In genomic region chr5:1724822-1725602, GRCh38 we compare ENCODE assay signal across 11 cellular contexts.
A peak's percentile ranks its signal among the peaks of the same experiment; 100 is the strongest.
DNase-seq lines count a peak whose midpoint lies in the region; ATAC-seq, FAIRE-seq and TF ChIP-seq lines count a peak whose summit lies in the region.
"Had no signal": no experiment of that assay in that cellular context is flagged by ENCODE, and none has a peak within 500 bp of the region (broad histone marks: within the 10 kb centered on the region; RNA-seq: fewer than 3 reads in every experiment).

No MANE protein-coding gene starts in this region.

- CTCF ChIA-PET in activated naive CD4-positive, alpha-beta T cell treated with anti-CD3 and anti-CD28 coated beads for 36 hours (lab: Charles Lee), result no interaction called here

- no peaks in the 10 kb centered on the region for H3K79me2 ChIP-seq in keratinocyte (ENCODE audit: control insufficient read depth, insufficient read depth, low read length)

- intact Hi-C loops in activated naive CD4-positive, alpha-beta T cell treated with anti-CD3 and anti-CD28 coated beads for 36 hours (cut with micrococcal nuclease), result no loop called here
- intact Hi-C loops in testis (cut with DNase I; ENCODE audit: low total_unique reads), result no loop called here

- H3K36me3 ChIP-seq in keratinocyte (ENCODE audit: control insufficient read depth in 2 of 2, extremely low read depth in 1 of 2, insufficient read depth in 2 of 2, low read length in 2 of 2) (no peaks in the 10 kb centered on the region), testis (ENCODE audit: low read depth, missing control alignments) (no peaks in the 10 kb centered on the region), tibial nerve (no peaks in the 10 kb centered on the region)
- H3K36me3 ChIP-seq: BLaER1 had no signal

- TF ChIP-seq CTCF in keratinocyte (optimal IDR thresholded peaks at IDR 0.05 in 1 of 3, IDR thresholded peaks at IDR 0.05 in 1 of 3, conservative IDR thresholded peaks at IDR 0.05 in 1 of 3; ENCODE audit: extremely low read depth in 1 of 3, insufficient read depth in 2 of 3, low read length in 3 of 3) (no peak), testis (IDR thresholded peaks at IDR 0.05) (no peak), tibial nerve (IDR thresholded peaks at IDR 0.05) (no peak)

- H3K4me3 ChIP-seq in keratinocyte (ENCODE audit: control insufficient read depth in 2 of 3, extremely low read depth in 1 of 3, insufficient read depth in 2 of 3, low read depth in 1 of 3, low read length in 3 of 3), result peak overlapping the region in 1 of 3 experiments; percentile 2
- H3K4me3 ChIP-seq in testis, result peak overlapping the region in 1 of 2 donors; percentile 38
- no peak overlapping the region for H3K4me3 ChIP-seq in tibial nerve
- H3K4me3 ChIP-seq: BLaER1 had no signal

- peaks cover 3% of the 10 kb centered on the region for H3K9me3 Mint-ChIP-seq in activated naive CD4-positive, alpha-beta T cell treated with anti-CD3 and anti-CD28 coated beads for 36 hours
- no peaks in the 10 kb centered on the region for H3K9me3 Mint-ChIP-seq in activated naive CD8-positive, alpha-beta T cell treated with anti-CD3 and anti-CD28 coated beads, Interleukin-2, amount 50 U/mL, for 24 hours

- TF ChIP-seq EP300 in tibial nerve (IDR thresholded peaks at IDR 0.05), result no peak

- no peaks in the 10 kb centered on the region for H3K9me1 ChIP-seq in keratinocyte (ENCODE audit: control insufficient read depth, extremely low read depth, insufficient read depth, low read length)

- peaks cover 4% of the 10 kb centered on the region for H3K27me3 Mint-ChIP-seq in activated naive CD4-positive, alpha-beta T cell treated with anti-CD3 and anti-CD28 coated beads for 36 hours (ENCODE audit: low read depth)
- peaks cover 2% of the 10 kb centered on the region for H3K27me3 Mint-ChIP-seq in activated naive CD8-positive, alpha-beta T cell treated with anti-CD3 and anti-CD28 coated beads, Interleukin-2, amount 50 U/mL, for 24 hours

- H3K4me1 Mint-ChIP-seq in activated naive CD4-positive, alpha-beta T cell treated with anti-CD3 and anti-CD28 coated beads for 36 hours (ENCODE audit: low read depth), result peaks cover 8% of the 10 kb centered on the region
- H3K4me1 Mint-ChIP-seq in activated naive CD8-positive, alpha-beta T cell treated with anti-CD3 and anti-CD28 coated beads, Interleukin-2, amount 50 U/mL, for 24 hours, result no peaks in the 10 kb centered on the region

- H3K27me3 ChIP-seq in keratinocyte (ENCODE audit: control insufficient read depth, extremely low read depth, insufficient read depth, low read length), result no peaks in the 10 kb centered on the region
- no peaks in the 10 kb centered on the region for H3K27me3 ChIP-seq in testis
- H3K27me3 ChIP-seq in tibial nerve, result no peaks in the 10 kb centered on the region
- H3K27me3 ChIP-seq: BLaER1 had no signal

- no peak overlapping the region for H3K27ac Mint-ChIP-seq in activated naive CD4-positive, alpha-beta T cell treated with anti-CD3 and anti-CD28 coated beads for 36 hours
- no peak overlapping the region for H3K27ac Mint-ChIP-seq in activated naive CD8-positive, alpha-beta T cell treated with anti-CD3 and anti-CD28 coated beads, Interleukin-2, amount 50 U/mL, for 24 hours

- no peaks in the 10 kb centered on the region for H3K4me1 ChIP-seq in keratinocyte (ENCODE audit: control insufficient read depth, extremely low read depth, insufficient read depth, low read length)
- no peaks in the 10 kb centered on the region for H3K4me1 ChIP-seq in testis
- H3K4me1 ChIP-seq in tibial nerve, result no peaks in the 10 kb centered on the region

- H3K9me3 ChIP-seq in keratinocyte (ENCODE audit: control insufficient read depth, low read depth, low read length) (no peaks in the 10 kb centered on the region), testis (no peaks in the 10 kb centered on the region), tibial nerve (peaks cover 0 to 12% (median 0%) of the 10 kb centered on the region in 4 donors)

- no peak for FAIRE-seq in keratinocyte (lab: Jason Lieb, UNC)
- FAIRE-seq: TTC549 had no signal

- H3K27ac ChIP-seq in keratinocyte (ENCODE audit: control insufficient read depth, insufficient read depth, low read length), result no peak overlapping the region
- H3K27ac ChIP-seq in testis, result no peak overlapping the region
- no peak overlapping the region for H3K27ac ChIP-seq in tibial nerve
- H3K27ac ChIP-seq: BLaER1 had no signal

- 24 to 28% methylated on average over 15 to 34 of the region's 41 CpGs for WGBS in testis, 2 donors
- WGBS in tibial nerve, 2 donors, result 56 to 62% methylated on average over 27 to 41 of the region's 41 CpGs

- H3K4me2 ChIP-seq in keratinocyte (ENCODE audit: control insufficient read depth, extremely low read depth, insufficient read depth, low read depth, low read length), result peak overlapping the region; percentile 27
- H3K4me2 ChIP-seq: BLaER1 had no signal

- no peak overlapping the region for H3K9ac ChIP-seq in keratinocyte (ENCODE audit: control insufficient read depth, extremely low read depth, insufficient read depth, low read length)
- H3K9ac ChIP-seq: BLaER1 had no signal

- ATAC-seq in activated naive CD8-positive, alpha-beta T cell treated with anti-CD3 and anti-CD28 coated beads, Interleukin-2, amount 50 U/mL, for 24 hours, result peak; percentile 39
- ATAC-seq in GM19452 (IDR thresholded peaks at IDR 0.05; ENCODE audit: unreplicated experiment), result no peak

- H4K20me1 ChIP-seq in keratinocyte (ENCODE audit: control insufficient read depth, extremely low read depth, insufficient read depth, low read length), result no peaks in the 10 kb centered on the region
- H4K20me1 ChIP-seq: BLaER1 had no signal

- H3K4me3 Mint-ChIP-seq in activated naive CD4-positive, alpha-beta T cell treated with anti-CD3 and anti-CD28 coated beads for 36 hours, result peak overlapping the region; percentile 69
- peak overlapping the region; percentile 36 for H3K4me3 Mint-ChIP-seq in activated naive CD8-positive, alpha-beta T cell treated with anti-CD3 and anti-CD28 coated beads, Interleukin-2, amount 50 U/mL, for 24 hours

- H2AFZ ChIP-seq in keratinocyte (ENCODE audit: control insufficient read depth, low read length), result no peak overlapping the region

- peak; percentile 63 for DNase-seq in activated naive CD4-positive, alpha-beta T cell treated with anti-CD3 and anti-CD28 coated beads for 36 hours
- no peak for DNase-seq in activated naive CD4-positive, alpha-beta T cell treated with anti-CD3 and anti-CD28 coated beads, Interleukin-2, amount 50 U/mL, for 16 hours
- no peak for DNase-seq in activated naive CD8-positive, alpha-beta T cell treated with anti-CD3 and anti-CD28 coated beads, Interleukin-2, amount 50 U/mL, for 24 hours
- no peak for DNase-seq in keratinocyte (ENCODE audit: low read depth, low spot score)
- DNase-seq in testis, result peak; percentile 36
- no peak for DNase-seq in tibial nerve (ENCODE audit: low spot score in 2 of 2)
- no peak for DNase-seq in hypothalamus (lab: John Stamatoyannopoulos, UW)
- DNase-seq: NCI-H2081 had no signal

- no peaks in the 10 kb centered on the region for H3K36me3 Mint-ChIP-seq in activated naive CD4-positive, alpha-beta T cell treated with anti-CD3 and anti-CD28 coated beads for 36 hours (ENCODE audit: low read depth)
- no peaks in the 10 kb centered on the region for H3K36me3 Mint-ChIP-seq in activated naive CD8-positive, alpha-beta T cell treated with anti-CD3 and anti-CD28 coated beads, Interleukin-2, amount 50 U/mL, for 24 hours (ENCODE audit: low read depth)

- dilution Hi-C loops in keratinocyte (cut with MboI; ENCODE audit: extremely low pct_ligation_motif_present, low sequenced_read_pairs), result no loop called here

- TF ChIP-seq POLR2A in testis (IDR thresholded peaks at IDR 0.05) (no peak), tibial nerve (IDR thresholded peaks at IDR 0.05) (no peak)

Comparison
In these comparisons a context has a peak if more than half of its experiments do, and no peak if none do; other contexts are left out.
1. DNase-seq: peak in activated naive CD4-positive, alpha-beta T cell treated with anti-CD3 and anti-CD28 coated beads for 36 hours (single experiment) and testis (single experiment); none in activated naive CD4-positive, alpha-beta T cell treated with anti-CD3 and anti-CD28 coated beads, Interleukin-2, amount 50 U/mL, for 16 hours (single experiment), activated naive CD8-positive, alpha-beta T cell treated with anti-CD3 and anti-CD28 coated beads, Interleukin-2, amount 50 U/mL, for 24 hours (single experiment), keratinocyte (single experiment), tibial nerve (0 of 2) and hypothalamus (0 of 51).